ENCODE assay signal across 8 cellular contexts in genomic region chr2:56191617-56192016, GRCh38. TPM values are rescaled to one million over a fixed set of nuclear protein-coding genes. Genes with fewer than 3 reads are reported as not detected.
DNase-seq lines count a peak whose midpoint lies in the region; ATAC-seq, FAIRE-seq and TF ChIP-seq lines count a peak whose summit lies in the region.

No MANE protein-coding gene starts in this region.

- H3K4me3 ChIP-seq in right atrium auricular region (no peak overlapping the region), pancreas (no peak overlapping the region)

- intact Hi-C loops in Right ventricle myocardium superior (cut with DNase I) (no loop called here), pancreas (cut with DNase I) (no loop called here)

- peak in 1 of 2 donors; percentile 68 for TF ChIP-seq CTCF in right atrium auricular region (IDR thresholded peaks at IDR 0.05)
- TF ChIP-seq CTCF in pancreas (IDR thresholded peaks at IDR 0.05) = peak in 3 of 4 donors; percentile 13 to 27 (median 23)

- H3K27ac ChIP-seq in right atrium auricular region (no peak overlapping the region), epithelial cell of prostate (no peak overlapping the region), pancreas (no peak overlapping the region)

- DNase-seq in Right ventricle myocardium superior = no peak
- no peak for DNase-seq in right atrium auricular region (ENCODE audit: low spot score)
- DNase-seq in NCI-H748 (lab: John Stamatoyannopoulos, UW; ENCODE audit: unreplicated experiment) = peak; percentile 43
- DNase-seq in epithelial cell of prostate (ENCODE audit: low read depth, low spot score) = peak; percentile 26
- no peak for DNase-seq in pancreas
- no peak for DNase-seq in GM19238 (ENCODE audit: insufficient read length, low spot score)

- no peaks in the 10 kb centered on the region for H3K36me3 ChIP-seq in right atrium auricular region
- H3K36me3 ChIP-seq in pancreas = no peaks in the 10 kb centered on the region

- ATAC-seq in Right ventricle myocardium superior (ENCODE audit: poor library complexity) = peak; percentile 84
- ATAC-seq in pancreas = peak in 3 of 4 donors; percentile 77 to 88 (median 78)
- no peak for ATAC-seq in HG03442 (IDR thresholded peaks at IDR 0.05; ENCODE audit: unreplicated experiment)
- no peak for ATAC-seq in HG03354 (IDR thresholded peaks at IDR 0.05; ENCODE audit: poor library complexity, severe bottlenecking, unreplicated experiment)

- no peaks in the 10 kb centered on the region for H3K9me3 ChIP-seq in right atrium auricular region
- no peaks in the 10 kb centered on the region for H3K9me3 ChIP-seq in pancreas

- no peaks in the 10 kb centered on the region for H3K27me3 ChIP-seq in right atrium auricular region
- H3K27me3 ChIP-seq in pancreas = no peaks in the 10 kb centered on the region

- FAIRE-seq in pancreas (lab: Jason Lieb, UNC) = no peak

- H3K4me1 ChIP-seq in right atrium auricular region (no peaks in the 10 kb centered on the region), pancreas (no peaks in the 10 kb centered on the region)

RNA-seq across cellular contexts. Expression of gene CCDC85A, which starts 7.8 kb away (rescaled TPM):
- total RNA-seq in Right ventricle myocardium superior = 4.3 TPM
- 1 to 10 TPM; 2.4 to 5.0 TPM for total RNA-seq in right atrium auricular region
- total RNA-seq in pancreas = under 1 TPM; 0.20 to 0.62 (median 0.31) TPM
- under 1 TPM; 0.27 to 0.35 TPM for polyA plus RNA-seq in pancreas

Comparison
In these comparisons a context has a peak if more than half of its experiments do, and no peak if none do; other contexts are left out.
1. ATAC-seq: peak in Right ventricle myocardium superior (single experiment) and pancreas (3 of 4); none in HG03442 (single experiment) and HG03354 (single experiment).
2. DNase-seq: peak in NCI-H748 (single experiment) and epithelial cell of prostate (single experiment); none in Right ventricle myocardium superior (single experiment), right atrium auricular region (single experiment), pancreas (0 of 6) and GM19238 (single experiment).